1 cellular context compared by ENCODE assay signal in the genomic region with DNA sequence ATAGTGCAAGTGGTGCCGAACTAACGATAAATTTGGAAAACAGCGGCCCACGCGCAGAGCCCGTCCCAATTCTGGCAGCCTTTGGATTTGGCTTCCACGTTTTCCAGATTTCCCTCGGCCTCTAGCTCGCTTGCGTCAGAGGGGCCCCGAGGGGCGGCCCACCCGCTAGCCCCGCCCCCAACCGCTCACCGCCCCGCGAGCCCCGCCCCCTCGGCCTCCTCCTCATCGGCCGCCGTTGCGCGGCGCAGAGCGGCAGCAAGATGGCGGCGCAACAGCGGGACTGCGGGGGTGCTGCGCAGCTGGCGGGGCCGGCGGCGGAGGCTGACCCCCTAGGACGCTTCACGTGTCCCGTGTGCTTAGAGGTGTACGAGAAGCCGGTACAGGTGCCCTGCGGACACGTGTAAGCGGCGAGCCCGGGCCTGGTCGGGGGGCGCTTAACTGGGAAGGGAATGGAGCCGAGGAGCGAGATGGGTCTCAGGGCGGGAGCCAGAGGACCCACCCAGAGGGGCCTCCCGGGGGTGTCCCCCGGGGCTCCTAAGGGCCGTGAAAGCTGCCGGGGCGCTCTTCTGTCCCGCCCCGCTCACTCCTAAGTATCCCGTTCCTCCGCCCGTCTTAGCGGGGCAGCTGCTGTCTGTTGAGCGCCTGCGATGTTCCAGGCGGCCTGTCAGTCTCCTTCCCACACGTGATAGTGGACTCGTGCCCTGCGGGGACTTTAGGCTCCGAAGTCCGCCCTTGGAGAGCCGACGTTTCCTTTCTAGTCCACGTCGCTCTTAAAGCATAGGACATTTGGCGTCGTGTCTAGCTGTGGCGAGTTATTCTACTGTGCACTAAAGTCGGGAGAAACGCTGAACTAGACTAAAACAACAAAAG.
A peak's percentile ranks its signal among the peaks of the same experiment; 100 is the strongest.
TF ChIP-seq lines count a peak whose summit lies in the region.

A gene with protein sequence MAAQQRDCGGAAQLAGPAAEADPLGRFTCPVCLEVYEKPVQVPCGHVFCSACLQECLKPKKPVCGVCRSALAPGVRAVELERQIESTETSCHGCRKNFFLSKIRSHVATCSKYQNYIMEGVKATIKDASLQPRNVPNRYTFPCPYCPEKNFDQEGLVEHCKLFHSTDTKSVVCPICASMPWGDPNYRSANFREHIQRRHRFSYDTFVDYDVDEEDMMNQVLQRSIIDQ (plus strand): TSS at position 245 of the 870 bp plus-strand sequence. CDS start 16 bp downstream, at position 261.

TF ChIP-seq in HepG2, 621 proteins besides CTCF, POLR2A, EP300 and RAD21 (continued from another document and continues in another):
- TF ChIP-seq ZSCAN5A (CRISPR knock-in tag; IDR thresholded peaks at IDR 0.05; ENCODE audit: borderline replicate concordance) (no peak), MTF1 (CRISPR knock-in tag; IDR thresholded peaks at IDR 0.05) (no peak), MXD4 (CRISPR knock-in tag; IDR thresholded peaks at IDR 0.05) (peak; percentile 89), ZNF350 (CRISPR knock-in tag; IDR thresholded peaks at IDR 0.05; ENCODE audit: borderline replicate concordance, low read depth) (peak; percentile 68; the same call in 1 of the 2 replicates), USF2 (IDR thresholded peaks at IDR 0.05; ENCODE audit: low read depth, low read length) (no peak), USF2 (CRISPR knock-in tag; IDR thresholded peaks at IDR 0.05; ENCODE audit: borderline replicate concordance) (peak; percentile 61), SP2 (CRISPR knock-in tag; IDR thresholded peaks at IDR 0.05) (0 out of 2 replicates have a peak, but pooled peaks have one; percentile 28), IKZF1 (IDR thresholded peaks at IDR 0.05) (no peak), ZBTB7B (CRISPR knock-in tag; IDR thresholded peaks at IDR 0.05) (peak; percentile 46; the same call in 1 of the 2 replicates), NCOA1 (CRISPR knock-in tag; IDR thresholded peaks at IDR 0.05) (no peak), SYNCRIP (IDR thresholded peaks at IDR 0.05; ENCODE audit: insufficient read depth, low read depth, low read length) (no peak), ZNF891 (CRISPR knock-in tag; IDR thresholded peaks at IDR 0.05) (peak; percentile 98), ZNF232 (CRISPR knock-in tag; IDR thresholded peaks at IDR 0.05; ENCODE audit: borderline replicate concordance) (peak; percentile 61), ZNF260 (CRISPR knock-in tag; IDR thresholded peaks at IDR 0.05; ENCODE audit: borderline replicate concordance, low read depth) (no peak), ZNF468 (CRISPR knock-in tag; IDR thresholded peaks at IDR 0.05) (no peak), NCOA2 (CRISPR knock-in tag; IDR thresholded peaks at IDR 0.05) (0 out of 2 replicates have a peak, but pooled peaks have one; percentile 3), ZNF788 (CRISPR knock-in tag; IDR thresholded peaks at IDR 0.05; ENCODE audit: borderline replicate concordance) (peak; percentile 95; the same call in 1 of the 2 replicates), ZNF614 (CRISPR knock-in tag; IDR thresholded peaks at IDR 0.05; ENCODE audit: borderline replicate concordance) (peak; percentile 76; the same call in 1 of the 2 replicates), ARNT2 (CRISPR knock-in tag; IDR thresholded peaks at IDR 0.05; ENCODE audit: low read depth) (peak; percentile 95), TRIM24 (CRISPR knock-in tag; IDR thresholded peaks at IDR 0.05) (no peak), ZNF792 (CRISPR knock-in tag; IDR thresholded peaks at IDR 0.05) (peak; percentile 78), SPEN (CRISPR knock-in tag; IDR thresholded peaks at IDR 0.05; ENCODE audit: low read depth) (peak; percentile 76; the same call in 1 of the 2 replicates), THRA (CRISPR knock-in tag; IDR thresholded peaks at IDR 0.05; ENCODE audit: borderline replicate concordance) (peak; percentile 61; the same call in 1 of the 2 replicates), SIX1 (CRISPR knock-in tag; IDR thresholded peaks at IDR 0.05; ENCODE audit: borderline replicate concordance) (peak; percentile 11; the same call in 1 of the 2 replicates), HIVEP1 (CRISPR knock-in tag; IDR thresholded peaks at IDR 0.05) (peak; percentile 43; the same call in 1 of the 2 replicates), ZNF737 (CRISPR knock-in tag; IDR thresholded peaks at IDR 0.05; ENCODE audit: borderline replicate concordance) (no peak), PAF1 (CRISPR knock-in tag; IDR thresholded peaks at IDR 0.05) (no peak), MYNN (CRISPR knock-in tag; IDR thresholded peaks at IDR 0.05; ENCODE audit: low read depth) (peak; percentile 70; the same call in 1 of the 2 replicates), HINFP (CRISPR knock-in tag; IDR thresholded peaks at IDR 0.05; ENCODE audit: low read depth) (0 out of 2 replicates have a peak, but pooled peaks have one; percentile 0), ZNF343 (CRISPR knock-in tag; IDR thresholded peaks at IDR 0.05) (peak; percentile 84; the same call in 1 of the 2 replicates), GATAD2A (CRISPR knock-in tag; IDR thresholded peaks at IDR 0.05) (peak; percentile 54), ZNF746 (CRISPR knock-in tag; IDR thresholded peaks at IDR 0.05) (peak; percentile 37; the same call in 1 of the 2 replicates), ZFP41 (CRISPR knock-in tag; IDR thresholded peaks at IDR 0.05; ENCODE audit: borderline replicate concordance) (peak; percentile 55; the same call in 1 of the 2 replicates), RFX3 (CRISPR knock-in tag; IDR thresholded peaks at IDR 0.05) (no peak), ZNF432 (CRISPR knock-in tag; IDR thresholded peaks at IDR 0.05; ENCODE audit: borderline replicate concordance) (no peak), HMGA1 (CRISPR knock-in tag; conservative IDR thresholded peaks at IDR 0.05) (no peak)
- TF ChIP-seq, protein P1, sequence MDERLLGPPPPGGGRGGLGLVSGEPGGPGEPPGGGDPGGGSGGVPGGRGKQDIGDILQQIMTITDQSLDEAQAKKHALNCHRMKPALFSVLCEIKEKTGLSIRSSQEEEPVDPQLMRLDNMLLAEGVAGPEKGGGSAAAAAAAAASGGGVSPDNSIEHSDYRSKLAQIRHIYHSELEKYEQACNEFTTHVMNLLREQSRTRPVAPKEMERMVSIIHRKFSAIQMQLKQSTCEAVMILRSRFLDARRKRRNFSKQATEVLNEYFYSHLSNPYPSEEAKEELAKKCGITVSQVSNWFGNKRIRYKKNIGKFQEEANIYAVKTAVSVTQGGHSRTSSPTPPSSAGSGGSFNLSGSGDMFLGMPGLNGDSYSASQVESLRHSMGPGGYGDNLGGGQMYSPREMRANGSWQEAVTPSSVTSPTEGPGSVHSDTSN (CRISPR knock-in tag; IDR thresholded peaks at IDR 0.05), result 0 out of 2 replicates have a peak, but pooled peaks have one; percentile 29
- TF ChIP-seq, protein P2, sequence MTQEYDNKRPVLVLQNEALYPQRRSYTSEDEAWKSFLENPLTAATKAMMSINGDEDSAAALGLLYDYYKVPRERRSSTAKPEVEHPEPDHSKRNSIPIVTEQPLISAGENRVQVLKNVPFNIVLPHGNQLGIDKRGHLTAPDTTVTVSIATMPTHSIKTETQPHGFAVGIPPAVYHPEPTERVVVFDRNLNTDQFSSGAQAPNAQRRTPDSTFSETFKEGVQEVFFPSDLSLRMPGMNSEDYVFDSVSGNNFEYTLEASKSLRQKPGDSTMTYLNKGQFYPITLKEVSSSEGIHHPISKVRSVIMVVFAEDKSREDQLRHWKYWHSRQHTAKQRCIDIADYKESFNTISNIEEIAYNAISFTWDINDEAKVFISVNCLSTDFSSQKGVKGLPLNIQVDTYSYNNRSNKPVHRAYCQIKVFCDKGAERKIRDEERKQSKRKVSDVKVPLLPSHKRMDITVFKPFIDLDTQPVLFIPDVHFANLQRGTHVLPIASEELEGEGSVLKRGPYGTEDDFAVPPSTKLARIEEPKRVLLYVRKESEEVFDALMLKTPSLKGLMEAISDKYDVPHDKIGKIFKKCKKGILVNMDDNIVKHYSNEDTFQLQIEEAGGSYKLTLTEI (CRISPR knock-in tag; conservative IDR thresholded peaks at IDR 0.05), result no peak
- TF ChIP-seq, protein P3, sequence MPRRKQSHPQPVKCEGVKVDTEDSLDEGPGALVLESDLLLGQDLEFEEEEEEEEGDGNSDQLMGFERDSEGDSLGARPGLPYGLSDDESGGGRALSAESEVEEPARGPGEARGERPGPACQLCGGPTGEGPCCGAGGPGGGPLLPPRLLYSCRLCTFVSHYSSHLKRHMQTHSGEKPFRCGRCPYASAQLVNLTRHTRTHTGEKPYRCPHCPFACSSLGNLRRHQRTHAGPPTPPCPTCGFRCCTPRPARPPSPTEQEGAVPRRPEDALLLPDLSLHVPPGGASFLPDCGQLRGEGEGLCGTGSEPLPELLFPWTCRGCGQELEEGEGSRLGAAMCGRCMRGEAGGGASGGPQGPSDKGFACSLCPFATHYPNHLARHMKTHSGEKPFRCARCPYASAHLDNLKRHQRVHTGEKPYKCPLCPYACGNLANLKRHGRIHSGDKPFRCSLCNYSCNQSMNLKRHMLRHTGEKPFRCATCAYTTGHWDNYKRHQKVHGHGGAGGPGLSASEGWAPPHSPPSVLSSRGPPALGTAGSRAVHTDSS (CRISPR knock-in tag; conservative IDR thresholded peaks at IDR 0.05), result no peak
- TF ChIP-seq, protein P4, sequence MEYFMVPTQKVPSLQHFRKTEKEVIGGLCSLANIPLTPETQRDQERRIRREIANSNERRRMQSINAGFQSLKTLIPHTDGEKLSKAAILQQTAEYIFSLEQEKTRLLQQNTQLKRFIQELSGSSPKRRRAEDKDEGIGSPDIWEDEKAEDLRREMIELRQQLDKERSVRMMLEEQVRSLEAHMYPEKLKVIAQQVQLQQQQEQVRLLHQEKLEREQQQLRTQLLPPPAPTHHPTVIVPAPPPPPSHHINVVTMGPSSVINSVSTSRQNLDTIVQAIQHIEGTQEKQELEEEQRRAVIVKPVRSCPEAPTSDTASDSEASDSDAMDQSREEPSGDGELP (IDR thresholded peaks at IDR 0.05; ENCODE audit: borderline replicate concordance, low read depth), result 0 out of 2 replicates have a peak, but pooled peaks have one; percentile 53
- TF ChIP-seq, protein P5, sequence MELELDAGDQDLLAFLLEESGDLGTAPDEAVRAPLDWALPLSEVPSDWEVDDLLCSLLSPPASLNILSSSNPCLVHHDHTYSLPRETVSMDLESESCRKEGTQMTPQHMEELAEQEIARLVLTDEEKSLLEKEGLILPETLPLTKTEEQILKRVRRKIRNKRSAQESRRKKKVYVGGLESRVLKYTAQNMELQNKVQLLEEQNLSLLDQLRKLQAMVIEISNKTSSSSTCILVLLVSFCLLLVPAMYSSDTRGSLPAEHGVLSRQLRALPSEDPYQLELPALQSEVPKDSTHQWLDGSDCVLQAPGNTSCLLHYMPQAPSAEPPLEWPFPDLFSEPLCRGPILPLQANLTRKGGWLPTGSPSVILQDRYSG (CRISPR knock-in tag; IDR thresholded peaks at IDR 0.05), result peak; percentile 88; the same call in 1 of the 2 replicates
- TF ChIP-seq, protein P6, sequence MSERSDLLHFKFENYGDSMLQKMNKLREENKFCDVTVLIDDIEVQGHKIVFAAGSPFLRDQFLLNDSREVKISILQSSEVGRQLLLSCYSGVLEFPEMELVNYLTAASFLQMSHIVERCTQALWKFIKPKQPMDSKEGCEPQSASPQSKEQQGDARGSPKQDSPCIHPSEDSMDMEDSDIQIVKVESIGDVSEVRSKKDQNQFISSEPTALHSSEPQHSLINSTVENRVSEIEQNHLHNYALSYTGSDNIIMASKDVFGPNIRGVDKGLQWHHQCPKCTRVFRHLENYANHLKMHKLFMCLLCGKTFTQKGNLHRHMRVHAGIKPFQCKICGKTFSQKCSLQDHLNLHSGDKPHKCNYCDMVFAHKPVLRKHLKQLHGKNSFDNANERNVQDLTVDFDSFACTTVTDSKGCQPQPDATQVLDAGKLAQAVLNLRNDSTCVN (CRISPR knock-in tag; IDR thresholded peaks at IDR 0.05; ENCODE audit: borderline replicate concordance), result peak; percentile 82; the same call in 1 of the 2 replicates
